12 cellular contexts compared by ENCODE assay signal in genomic region chr18:36850527-36851201, GRCh38. TPM values are rescaled to one million over a fixed set of nuclear protein-coding genes. Genes with fewer than 3 reads are reported as not detected.
DNase-seq lines count a peak whose midpoint lies in the region; ATAC-seq and TF ChIP-seq lines count a peak whose summit lies in the region.
"Had no signal": no experiment of that assay in that cellular context is flagged by ENCODE, and none has a peak within 500 bp of the region (broad histone marks: within the 10 kb centered on the region; RNA-seq: fewer than 3 reads in every experiment).

No MANE protein-coding gene starts in this region.

- H3K27ac Mint-ChIP-seq in activated CD4-positive, alpha-beta T cell treated with anti-CD3 and anti-CD28 coated beads, Interleukin-2, amount 10 ng/mL, durations not matched to agents 7 days and 5 days = no peak overlapping the region
- H3K27ac Mint-ChIP-seq: B cell had no signal

- H3K23ac ChIP-seq in mesendoderm (ENCODE audit: low read length) = no peak overlapping the region

- H3K9me3 ChIP-seq in Panc1 (ENCODE audit: control insufficient read depth, insufficient read depth, low read depth, low read length) (0 out of 2 replicates have a peak, but pooled peaks cover 6% of the 10 kb centered on the region), lower lobe of right lung (peaks cover 10% of the 10 kb centered on the region)
- H3K9me3 ChIP-seq: esophagus muscularis mucosa had no signal

- no peaks in the 10 kb centered on the region for H3K4me1 Mint-ChIP-seq in activated CD4-positive, alpha-beta T cell treated with anti-CD3 and anti-CD28 coated beads, Interleukin-2, amount 10 ng/mL, durations not matched to agents 7 days and 5 days
- H3K4me1 Mint-ChIP-seq: B cell had no signal

- H4K8ac ChIP-seq in mesendoderm (ENCODE audit: low read depth, low read length) = no peak overlapping the region

- TF ChIP-seq CTCF in Panc1 (IDR thresholded peaks at IDR 0.05) (no peak), epithelial cell of esophagus (IDR thresholded peaks at IDR 0.05; ENCODE audit: insufficient read depth, low read depth, low read length, missing control alignments) (no peak), lower lobe of right lung (IDR thresholded peaks at IDR 0.05) (no peak)

- POLR2A ChIA-PET in activated CD4-positive, alpha-beta T cell treated with anti-CD3 and anti-CD28 coated beads, Interleukin-2, amount 10 ng/mL, durations not matched to agents 7 days and 5 days (lab: Charles Lee) = no interaction called here
- POLR2A ChIA-PET in Panc1 (lab: Charles Lee) = no interaction called here

- peaks cover 14% of the 10 kb centered on the region for H3K9me3 Mint-ChIP-seq in activated CD4-positive, alpha-beta T cell treated with anti-CD3 and anti-CD28 coated beads, Interleukin-2, amount 10 ng/mL, durations not matched to agents 7 days and 5 days

- H2BK5ac ChIP-seq in mesendoderm (ENCODE audit: low read length) = no peak overlapping the region

- H3K36me3 ChIP-seq in Panc1 (ENCODE audit: control insufficient read depth, insufficient read depth, low read length) = no peaks in the 10 kb centered on the region
- no peaks in the 10 kb centered on the region for H3K36me3 ChIP-seq in lower lobe of right lung
- no peaks in the 10 kb centered on the region for H3K36me3 ChIP-seq in mesendoderm (ENCODE audit: control insufficient read depth, insufficient read depth, low read length)

- H3K36me3 Mint-ChIP-seq in activated CD4-positive, alpha-beta T cell treated with anti-CD3 and anti-CD28 coated beads, Interleukin-2, amount 10 ng/mL, durations not matched to agents 7 days and 5 days (ENCODE audit: low read depth) = peaks cover 24% of the 10 kb centered on the region

- H3K79me1 ChIP-seq in mesendoderm (ENCODE audit: low read length) = no peaks in the 10 kb centered on the region

- no CpG with 5 or more reads among the region's 1 CpG for WGBS in mesendoderm (ENCODE audit: extremely low coverage, insufficient coverage, low lambda C conversion rate)

- no peak overlapping the region for H2AK5ac ChIP-seq in mesendoderm (ENCODE audit: low read length)

- no peak overlapping the region for H3K4me3 Mint-ChIP-seq in activated CD4-positive, alpha-beta T cell treated with anti-CD3 and anti-CD28 coated beads, Interleukin-2, amount 10 ng/mL, durations not matched to agents 7 days and 5 days
- H3K4me3 Mint-ChIP-seq: B cell had no signal

- no peak overlapping the region for H3K9ac ChIP-seq in mesendoderm (ENCODE audit: low read length)

- intact Hi-C loops in Panc1 (cut with micrococcal nuclease; ENCODE audit: unreplicated experiment) (no loop called here), lower lobe of right lung (cut with DNase I) (no loop called here)

- no peak overlapping the region for H3K4me2 ChIP-seq in mesendoderm (ENCODE audit: low read length)

- no peaks in the 10 kb centered on the region for H3K79me2 ChIP-seq in mesendoderm (ENCODE audit: control insufficient read depth, insufficient read depth, low read length)

- H3K56ac ChIP-seq in mesendoderm (ENCODE audit: low read length) = no peak overlapping the region

- ATAC-seq in Panc1 (peak; percentile 88), lower lobe of right lung (no peak)

- CTCF ChIA-PET in activated CD4-positive, alpha-beta T cell treated with anti-CD3 and anti-CD28 coated beads, Interleukin-2, amount 10 ng/mL, durations not matched to agents 7 days and 5 days (lab: Charles Lee) = interaction anchor here (0.6 kb wide), 1 partner anchor 97 kb away, joined by 6 read pairs; no protein-coding TSS in a partner anchor
- CTCF ChIA-PET in Panc1 (lab: Charles Lee) = no interaction called here

- no peak overlapping the region for H3K18ac ChIP-seq in mesendoderm (ENCODE audit: low read length)

- H2BK120ac ChIP-seq in mesendoderm (ENCODE audit: low read depth, low read length) = no peak overlapping the region

- in situ Hi-C loops in Panc1 (cut with HindIII; ENCODE audit: low pct_unique_long_range_greater_than_20kb, low sequenced_read_pairs) = no loop called here

- H3K27ac ChIP-seq in Panc1 (ENCODE audit: low read length) (no peak overlapping the region), lower lobe of right lung (no peak overlapping the region), mesendoderm (ENCODE audit: low read depth, low read length) (no peak overlapping the region)
- H3K27ac ChIP-seq: esophagus muscularis mucosa had no signal

- no peak overlapping the region for H4K5ac ChIP-seq in mesendoderm (ENCODE audit: low read length)

- H3K4me3 ChIP-seq in Panc1 (ENCODE audit: low read depth in 2 of 2, low read length in 2 of 2) = no peak overlapping the region
- no peak overlapping the region for H3K4me3 ChIP-seq in epithelial cell of esophagus (ENCODE audit: low read length)
- H3K4me3 ChIP-seq in skeletal muscle cell (ENCODE audit: low read depth, low read length) = no peak overlapping the region
- H3K4me3 ChIP-seq in lower lobe of right lung = no peak overlapping the region
- H3K4me3 ChIP-seq in mesendoderm (ENCODE audit: low read length) = no peak overlapping the region
- H3K4me3 ChIP-seq: esophagus muscularis mucosa had no signal

- H2BK15ac ChIP-seq in mesendoderm (replicated peaks; ENCODE audit: low read depth) = no peak overlapping the region

- H3K27me3 ChIP-seq in Panc1 (ENCODE audit: control insufficient read depth, insufficient read depth, low read length) = no peaks in the 10 kb centered on the region
- H3K27me3 ChIP-seq in lower lobe of right lung (ENCODE audit: low read depth) = no peaks in the 10 kb centered on the region
- no peaks in the 10 kb centered on the region for H3K27me3 ChIP-seq in mesendoderm (ENCODE audit: insufficient read depth, low read length, poor library complexity)
- H3K27me3 ChIP-seq: esophagus muscularis mucosa had no signal

- H3K4me1 ChIP-seq in Panc1 (ENCODE audit: control insufficient read depth, insufficient read depth, low read length) (no peaks in the 10 kb centered on the region), lower lobe of right lung (no peaks in the 10 kb centered on the region), mesendoderm (ENCODE audit: control insufficient read depth, low read depth, low read length) (no peaks in the 10 kb centered on the region)
- H3K4me1 ChIP-seq: esophagus muscularis mucosa had no signal

- no peak overlapping the region for H3K4ac ChIP-seq in mesendoderm (ENCODE audit: low read depth, low read length)

- BruUV-seq in Panc1 (replicated peaks; lab: Mats Ljungman, UMichigan) = no TSS peak

- peak; percentile 3 for DNase-seq in activated CD4-positive, alpha-beta T cell treated with anti-CD3 and anti-CD28 coated beads for 48 hours
- DNase-seq in activated CD4-positive, alpha-beta T cell treated with anti-CD3 and anti-CD28 coated beads, Interleukin-2, amount 10 ng/mL, durations not matched to agents 7 days and 5 days = no peak
- no peak for DNase-seq in Panc1 (ENCODE audit: low read depth, low spot score)
- DNase-seq in epithelial cell of esophagus (ENCODE audit: low read depth) = peak; percentile 93
- peak; percentile 82 for DNase-seq in skeletal muscle cell (ENCODE audit: low read depth)
- DNase-seq in lower lobe of right lung = no peak
- DNase-seq in mesendoderm = no peak
- DNase-seq in NCI-H82 treated with DMSO at 0.1 percent for 48 hours (lab: John Stamatoyannopoulos, UW; ENCODE audit: unreplicated experiment) = no peak
- DNase-seq: activated naive CD4-positive, alpha-beta T cell treated with anti-CD3 and anti-CD28 coated beads, Interleukin-2, amount 50 U/mL, for 16 hours; NCI-H526 had no signal

- H3K27me3 Mint-ChIP-seq in activated CD4-positive, alpha-beta T cell treated with anti-CD3 and anti-CD28 coated beads, Interleukin-2, amount 10 ng/mL, durations not matched to agents 7 days and 5 days = no peaks in the 10 kb centered on the region
- H3K27me3 Mint-ChIP-seq: B cell had no signal

RNA-seq across cellular contexts. Expression of gene KIAA1328, which starts 21.7 kb away (rescaled TPM):
- 1 to 10 TPM; 7.0 to 8.1 TPM for total RNA-seq in activated CD4-positive, alpha-beta T cell treated with anti-CD3 and anti-CD28 coated beads, Interleukin-2, amount 10 ng/mL, durations not matched to agents 7 days and 5 days
- total RNA-seq in Panc1 (2021; ENCODE audit: unreplicated experiment) (6.2 TPM), lower lobe of right lung (17.8 TPM)
- polyA plus RNA-seq in Panc1 (2012; ENCODE audit: insufficient read length) = 2.0 TPM
- polyA plus RNA-seq in mesendoderm (2013, experiment 1 of 2) = 2.8 TPM
- polyA plus RNA-seq in mesendoderm (2013, experiment 2 of 2) = 3.1 TPM

RNA-seq across cellular contexts. Expression of gene TPGS2, which starts 21.9 kb away (rescaled TPM):
- 100 to 1,000 TPM; 125 to 158 TPM for total RNA-seq in activated CD4-positive, alpha-beta T cell treated with anti-CD3 and anti-CD28 coated beads, Interleukin-2, amount 10 ng/mL, durations not matched to agents 7 days and 5 days
- total RNA-seq in Panc1 (2021; ENCODE audit: unreplicated experiment) = 98.7 TPM
- polyA plus RNA-seq in Panc1 (2012; ENCODE audit: insufficient read length) = 100 TPM
- 65.2 TPM for total RNA-seq in lower lobe of right lung
- 155 TPM for polyA plus RNA-seq in mesendoderm (2013, experiment 1 of 2)
- 161 TPM for polyA plus RNA-seq in mesendoderm (2013, experiment 2 of 2)

Comparison
In these comparisons a context has a peak if more than half of its experiments do, and no peak if none do; other contexts are left out.
1. DNase-seq: peak in activated CD4-positive, alpha-beta T cell treated with anti-CD3 and anti-CD28 coated beads for 48 hours (single experiment), epithelial cell of esophagus (single experiment) and skeletal muscle cell (single experiment); none in activated CD4-positive, alpha-beta T cell treated with anti-CD3 and anti-CD28 coated beads, Interleukin-2, amount 10 ng/mL, durations not matched to agents 7 days and 5 days (single experiment), Panc1 (single experiment), lower lobe of right lung (single experiment), mesendoderm (single experiment) and NCI-H82 treated with DMSO at 0.1 percent for 48 hours (single experiment).